9 cellular contexts compared by ENCODE assay signal in the genomic region with DNA sequence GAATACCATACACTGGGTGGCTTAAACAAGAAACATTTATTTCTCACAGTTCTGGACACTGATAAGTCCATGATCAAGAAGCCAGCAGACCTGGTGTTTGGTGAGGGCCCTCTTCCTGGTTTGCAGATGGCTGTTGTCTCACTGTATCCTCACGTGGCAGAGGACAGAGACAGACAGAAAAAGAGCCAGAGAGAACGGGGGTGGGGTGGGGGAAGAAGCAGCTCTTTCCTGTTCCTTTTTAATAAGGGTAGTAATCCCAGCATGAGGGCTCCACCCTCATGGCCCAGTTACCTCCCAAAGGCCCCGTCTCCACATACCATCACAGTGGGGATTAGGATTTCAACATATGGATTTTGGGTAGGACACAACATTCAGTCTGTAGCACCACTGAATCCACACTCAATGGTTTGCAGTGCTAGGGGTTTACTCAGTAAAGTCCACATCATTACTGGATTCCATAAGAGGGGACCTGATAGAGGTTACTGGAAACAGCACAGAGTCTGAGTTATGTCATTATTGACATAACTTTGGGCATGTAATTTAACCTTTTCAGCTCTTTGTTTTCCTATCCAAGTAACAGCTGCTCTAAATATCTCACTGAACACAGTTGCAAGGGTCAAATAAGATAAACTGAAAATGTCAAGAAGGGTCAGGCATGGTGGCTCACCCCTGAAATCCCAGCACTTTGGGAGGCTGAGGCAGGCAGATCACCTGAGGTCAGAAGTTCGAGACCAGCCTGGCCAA. TPM values are rescaled to one million over a fixed set of nuclear protein-coding genes. Genes with fewer than 3 reads are reported as not detected.
A peak's percentile ranks its signal among the peaks of the same experiment; 100 is the strongest.
DNase-seq lines count a peak whose midpoint lies in the region; ATAC-seq and TF ChIP-seq lines count a peak whose summit lies in the region.
"Had no signal": no experiment of that assay in that cellular context is flagged by ENCODE, and none has a peak within 500 bp of the region (broad histone marks: within the 10 kb centered on the region; RNA-seq: fewer than 3 reads in every experiment).

No MANE protein-coding gene starts in this region.

- no peaks in the 10 kb centered on the region for H3K9me3 ChIP-seq in suprapubic skin

- no peak overlapping the region for H3K4me3 Mint-ChIP-seq in osteocyte (ENCODE audit: unreplicated experiment)

- DNase-seq in EH (ENCODE audit: low read depth): peak; percentile 11
- peak; percentile 67 for DNase-seq in NCI-H82 (lab: John Stamatoyannopoulos, UW)
- DNase-seq in fibroblast of villous mesenchyme (ENCODE audit: low read depth): peak; percentile 16
- no peak for DNase-seq in osteocyte (ENCODE audit: extremely low spot score, unreplicated experiment)
- no peak for DNase-seq in suprapubic skin (ENCODE audit: low spot score in 2 of 2)
- DNase-seq in stimulated activated CD4-positive, alpha-beta T cell treated with anti-CD3 and anti-CD28 coated beads, Interleukin-4, amount 100 ng/mL, for 4 hours: no peak
- no peak for DNase-seq in stimulated activated CD4-positive, alpha-beta T cell treated with anti-CD3 and anti-CD28 coated beads, Interleukin-1b, Interleukin-23, amount 100 ng/mL, for 48 hours
- DNase-seq: NCI-H1417 treated with DMSO at 0.1 percent for 48 hours had no signal

- no peak for TF ChIP-seq POLR2A in suprapubic skin (IDR thresholded peaks at IDR 0.05)

- WGBS in suprapubic skin: 52% methylated on average over 4 of the region's 4 CpGs

- no peaks in the 10 kb centered on the region for H3K9me3 Mint-ChIP-seq in osteocyte (ENCODE audit: unreplicated experiment)

- peak overlapping the region; percentile 8 for H3K27ac Mint-ChIP-seq in osteocyte (ENCODE audit: unreplicated experiment)

- no peak overlapping the region for H3K27ac ChIP-seq in suprapubic skin

- no peaks in the 10 kb centered on the region for H3K27me3 Mint-ChIP-seq in osteocyte (ENCODE audit: unreplicated experiment)

- no peak for ATAC-seq in GM18517 (IDR thresholded peaks at IDR 0.05; ENCODE audit: unreplicated experiment)

- TF ChIP-seq CTCF in fibroblast of villous mesenchyme (IDR thresholded peaks at IDR 0.05; ENCODE audit: insufficient read depth, low read depth, low read length) (no peak), osteocyte (IDR thresholded peaks at IDR 0.05) (no peak), suprapubic skin (IDR thresholded peaks at IDR 0.05) (no peak)

- peaks cover 3% of the 10 kb centered on the region for H3K36me3 Mint-ChIP-seq in osteocyte (ENCODE audit: unreplicated experiment)

- H3K4me1 ChIP-seq in suprapubic skin: peaks cover 16% of the 10 kb centered on the region

- TF ChIP-seq EP300 in suprapubic skin (IDR thresholded peaks at IDR 0.05): no peak

- H3K4me3 ChIP-seq in fibroblast of villous mesenchyme (ENCODE audit: low read depth, low read length): no peak overlapping the region
- no peak overlapping the region for H3K4me3 ChIP-seq in suprapubic skin

- H3K27me3 ChIP-seq in suprapubic skin: no peaks in the 10 kb centered on the region

- peaks cover 18% of the 10 kb centered on the region for H3K4me1 Mint-ChIP-seq in osteocyte (ENCODE audit: unreplicated experiment)

- no peaks in the 10 kb centered on the region for H3K36me3 ChIP-seq in suprapubic skin

RNA-seq across cellular contexts. Expression of a gene that starts 53.2 kb away (rescaled TPM):
- 19.0 and 26.3 TPM in 2 replicates for total RNA-seq in fibroblast of villous mesenchyme
- 28.7 and 33.4 TPM in 2 replicates for total RNA-seq in osteocyte
- total RNA-seq in suprapubic skin: 10 to 100 TPM; 11.7 to 25.5 (median 19.4) TPM

Comparison
In these comparisons a context has a peak if more than half of its experiments do, and no peak if none do; other contexts are left out.
1. DNase-seq: peak in EH (single experiment), NCI-H82 (single experiment) and fibroblast of villous mesenchyme (single experiment); none in osteocyte (single experiment), suprapubic skin (0 of 2), stimulated activated CD4-positive, alpha-beta T cell treated with anti-CD3 and anti-CD28 coated beads, Interleukin-4, amount 100 ng/mL, for 4 hours (0 of 2) and stimulated activated CD4-positive, alpha-beta T cell treated with anti-CD3 and anti-CD28 coated beads, Interleukin-1b, Interleukin-23, amount 100 ng/mL, for 48 hours (single experiment).